ENCODE assay signal across 9 cellular contexts in the genomic region with DNA sequence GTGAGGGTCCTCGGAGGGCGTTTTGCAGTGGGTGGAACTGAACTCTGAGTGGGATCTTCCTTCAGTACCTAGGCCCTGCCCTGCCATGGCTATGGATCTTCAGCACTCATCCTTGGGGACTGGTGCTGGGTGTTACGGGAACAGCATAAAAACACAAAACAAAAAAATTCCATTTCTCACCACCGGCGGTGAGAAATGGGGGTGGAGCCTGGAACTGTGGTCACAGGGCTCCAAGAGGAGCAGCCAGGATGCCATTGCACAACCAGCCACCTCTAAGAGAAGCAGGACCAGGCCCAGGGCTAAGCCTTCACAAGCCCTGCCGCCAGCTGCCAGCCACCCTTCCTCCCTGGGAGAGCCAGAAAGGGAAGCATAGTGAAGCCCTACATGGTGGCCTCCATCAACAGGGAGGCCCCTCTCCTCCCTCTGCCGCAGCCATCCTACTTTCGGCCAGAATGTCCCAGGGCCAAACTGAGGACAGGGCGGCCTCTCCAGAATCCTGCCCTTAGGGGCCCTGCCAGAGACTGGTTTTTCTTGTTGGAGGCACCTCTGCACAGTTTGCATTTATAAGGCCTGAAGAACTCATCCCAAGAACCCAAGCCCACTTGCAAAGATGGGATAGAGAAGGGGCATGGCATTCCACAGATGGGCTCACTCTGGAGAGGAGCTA.
DNase-seq lines count a peak whose midpoint lies in the region; ATAC-seq and TF ChIP-seq lines count a peak whose summit lies in the region.
"Had no signal": no experiment of that assay in that cellular context is flagged by ENCODE, and none has a peak within 500 bp of the region (broad histone marks: within the 10 kb centered on the region; RNA-seq: fewer than 3 reads in every experiment).

No MANE protein-coding gene starts in this region.

- CTCF ChIA-PET in activated naive CD4-positive, alpha-beta T cell treated with anti-CD3 and anti-CD28 coated beads for 36 hours (lab: Charles Lee) = interaction anchor here (1.5 to 2.2 kb wide), 3 partner anchors 21 to 174 kb away, joined by 3 to 15 read pairs (median 9); no protein-coding TSS in a partner anchor
- CTCF ChIA-PET in activated CD8-positive, alpha-beta T cell treated with anti-CD3 and anti-CD28 coated beads for 36 hours (lab: Charles Lee) = interaction anchor here (1.3 to 2.6 kb wide), 8 partner anchors 22 to 176 kb away, joined by 3 to 19 read pairs (median 4); no protein-coding TSS in a partner anchor

- peaks cover 56% of the 10 kb centered on the region for H3K4me1 Mint-ChIP-seq in activated naive CD4-positive, alpha-beta T cell treated with anti-CD3 and anti-CD28 coated beads for 36 hours (ENCODE audit: low read depth)
- peaks cover 67% of the 10 kb centered on the region for H3K4me1 Mint-ChIP-seq in activated CD8-positive, alpha-beta T cell treated with anti-CD3 and anti-CD28 coated beads for 36 hours (ENCODE audit: low read depth)
- peaks cover 22% of the 10 kb centered on the region for H3K4me1 Mint-ChIP-seq in type B pancreatic cell (ENCODE audit: unreplicated experiment)

- H3K9me3 Mint-ChIP-seq in activated naive CD4-positive, alpha-beta T cell treated with anti-CD3 and anti-CD28 coated beads for 36 hours = no peaks in the 10 kb centered on the region
- no peaks in the 10 kb centered on the region for H3K9me3 Mint-ChIP-seq in activated CD8-positive, alpha-beta T cell treated with anti-CD3 and anti-CD28 coated beads for 36 hours
- H3K9me3 Mint-ChIP-seq in type B pancreatic cell = peaks cover 13% of the 10 kb centered on the region

- DNase-seq in activated naive CD4-positive, alpha-beta T cell treated with anti-CD3 and anti-CD28 coated beads for 36 hours = no peak
- no peak for DNase-seq in activated naive CD4-positive, alpha-beta T cell treated with Interleukin-2 at 50 U/mL for 16 hours
- no peak for DNase-seq in activated CD8-positive, alpha-beta T cell treated with anti-CD3 and anti-CD28 coated beads for 36 hours
- DNase-seq in iris pigment epithelial cell (ENCODE audit: low read depth) (peak; percentile 95), type B pancreatic cell (ENCODE audit: extremely low spot score, unreplicated experiment) (no peak), NCI-H82 treated with DMSO at 0.1 percent for 48 hours (lab: John Stamatoyannopoulos, UW; ENCODE audit: unreplicated experiment) (no peak), COLO829 (ENCODE audit: low spot score) (no peak)
- DNase-seq in effector CD4-positive, alpha-beta T cell = no peak

- H3K4me3 Mint-ChIP-seq in activated naive CD4-positive, alpha-beta T cell treated with anti-CD3 and anti-CD28 coated beads for 36 hours = peak overlapping the region; percentile 44
- peak overlapping the region; percentile 69 for H3K4me3 Mint-ChIP-seq in activated CD8-positive, alpha-beta T cell treated with anti-CD3 and anti-CD28 coated beads for 36 hours
- H3K4me3 Mint-ChIP-seq in type B pancreatic cell = no peak overlapping the region

- no peak for TF ChIP-seq CTCF in activated CD8-positive, alpha-beta T cell treated with anti-CD3 and anti-CD28 coated beads for 36 hours (IDR thresholded peaks at IDR 0.05)
- no peak for TF ChIP-seq CTCF in type B pancreatic cell (conservative IDR thresholded peaks at IDR 0.05)

- intact Hi-C loops in activated naive CD4-positive, alpha-beta T cell treated with anti-CD3 and anti-CD28 coated beads for 36 hours (cut with micrococcal nuclease) = loop anchor here (2.0 to 5.0 kb wide), 3 partner anchors 271 to 687 kb away; a partner anchor contains a TSS
- intact Hi-C loops in activated CD8-positive, alpha-beta T cell treated with anti-CD3 and anti-CD28 coated beads for 36 hours (cut with micrococcal nuclease) = loop anchor here (2.0 kb wide), 4 partner anchors 23 to 141 kb away; no protein-coding TSS in a partner anchor

- POLR2A ChIA-PET in activated CD8-positive, alpha-beta T cell treated with anti-CD3 and anti-CD28 coated beads for 36 hours (lab: Charles Lee) = interaction anchor here (0.7 to 7.4 kb wide), 14 partner anchors 13 to 177 kb away, joined by 3 to 111 read pairs (median 6); a partner anchor contains a TSS

- H3K36me3 Mint-ChIP-seq in activated naive CD4-positive, alpha-beta T cell treated with anti-CD3 and anti-CD28 coated beads for 36 hours (ENCODE audit: low read depth) = peaks cover 7% of the 10 kb centered on the region
- H3K36me3 Mint-ChIP-seq in activated CD8-positive, alpha-beta T cell treated with anti-CD3 and anti-CD28 coated beads for 36 hours (ENCODE audit: low read depth) = peaks cover 31% of the 10 kb centered on the region
- peaks cover 7% of the 10 kb centered on the region for H3K36me3 Mint-ChIP-seq in type B pancreatic cell

- peak overlapping the region; percentile 91 for H3K27ac Mint-ChIP-seq in activated naive CD4-positive, alpha-beta T cell treated with anti-CD3 and anti-CD28 coated beads for 36 hours
- peak overlapping the region; percentile 97 for H3K27ac Mint-ChIP-seq in activated CD8-positive, alpha-beta T cell treated with anti-CD3 and anti-CD28 coated beads for 36 hours
- peak overlapping the region; percentile 90 for H3K27ac Mint-ChIP-seq in type B pancreatic cell
- H3K27ac Mint-ChIP-seq: progenitor cell of endocrine pancreas had no signal

- ATAC-seq in activated CD8-positive, alpha-beta T cell treated with anti-CD3 and anti-CD28 coated beads for 36 hours = no peak

- H3K27me3 Mint-ChIP-seq in activated naive CD4-positive, alpha-beta T cell treated with anti-CD3 and anti-CD28 coated beads for 36 hours (ENCODE audit: low read depth) = no peaks in the 10 kb centered on the region
- no peaks in the 10 kb centered on the region for H3K27me3 Mint-ChIP-seq in activated CD8-positive, alpha-beta T cell treated with anti-CD3 and anti-CD28 coated beads for 36 hours
- H3K27me3 Mint-ChIP-seq in type B pancreatic cell = no peaks in the 10 kb centered on the region
- H3K27me3 Mint-ChIP-seq: progenitor cell of endocrine pancreas had no signal
